Comparison of ENCODE assay signal across 11 cellular contexts in genomic region chr5:68554566-68555279, GRCh38.
DNase-seq lines count a peak whose midpoint lies in the region; ATAC-seq and TF ChIP-seq lines count a peak whose summit lies in the region.
"Had no signal": no experiment of that assay in that cellular context is flagged by ENCODE, and none has a peak within 500 bp of the region (broad histone marks: within the 10 kb centered on the region; RNA-seq: fewer than 3 reads in every experiment).

No MANE protein-coding gene starts in this region.

- CTCF ChIA-PET in activated CD4-positive, alpha-beta T cell treated with anti-CD3 and anti-CD28 coated beads for 36 hours (lab: Charles Lee): interaction anchor here (0.7 kb wide), 1 partner anchor 141 kb away, joined by 3 read pairs; no protein-coding TSS in a partner anchor

- H3K4me3 ChIP-seq in fibroblast of lung (replicated peaks in 1 of 4; ENCODE audit: control extremely low read depth in 1 of 4, insufficient read depth in 1 of 4, low read depth in 3 of 4, low read length in 4 of 4) (no peak overlapping the region), parathyroid adenoma (ENCODE audit: low read depth, low read length) (no peak overlapping the region)
- no peak overlapping the region for H3K4me3 ChIP-seq in effector memory CD4-positive, alpha-beta T cell (ENCODE audit: insufficient read depth, low read depth, low read length, poor library complexity, severe bottlenecking)
- H3K4me3 ChIP-seq: esophagus muscularis mucosa had no signal

- H3K79me2 ChIP-seq in fibroblast of lung (ENCODE audit: control insufficient read depth, insufficient read depth, low read length): no peaks in the 10 kb centered on the region
- H3K79me2 ChIP-seq in parathyroid adenoma: no peaks in the 10 kb centered on the region

- H3K4me1 ChIP-seq in fibroblast of lung (ENCODE audit: control insufficient read depth, extremely low read depth, insufficient read depth, low read length) (peaks cover 2% of the 10 kb centered on the region), parathyroid adenoma (peaks cover 58% of the 10 kb centered on the region)
- no peaks in the 10 kb centered on the region for H3K4me1 ChIP-seq in effector memory CD4-positive, alpha-beta T cell (ENCODE audit: control insufficient read depth, insufficient read depth, low read length, poor library complexity, severe bottlenecking)

- peak; percentile 86 for DNase-seq in Caki2 (ENCODE audit: low read depth)
- peak; percentile 69 to 88 for DNase-seq in fibroblast of lung (ENCODE audit: low read depth in 2 of 2)
- DNase-seq in superior temporal gyrus (ENCODE audit: extremely low spot score): no peak
- DNase-seq in effector memory CD4-positive, alpha-beta T cell: no peak
- no peak for DNase-seq in activated CD4-positive, alpha-beta T cell treated with anti-CD3 and anti-CD28 coated beads for 36 hours
- DNase-seq: KG1 had no signal

- no peak for ATAC-seq in activated CD4-positive, alpha-beta T cell treated with anti-CD3 and anti-CD28 coated beads for 36 hours
- no peak for ATAC-seq in GM18861 (IDR thresholded peaks at IDR 0.05; ENCODE audit: unreplicated experiment)
- ATAC-seq: stimulated activated memory B cell treated with anti-CD40 and anti-IgM and Interleukin-4, amounts not matched to agents 10 μg/mL and 1 μg/mL and 100 μg/mL, for 72 hours had no signal

- no peak overlapping the region for H3K27ac ChIP-seq in fibroblast of lung (ENCODE audit: insufficient read depth, low read length)
- H3K27ac ChIP-seq in parathyroid adenoma: peak overlapping the region; percentile 91
- H3K27ac ChIP-seq in effector memory CD4-positive, alpha-beta T cell (ENCODE audit: insufficient read depth, low read length, poor library complexity, severe bottlenecking): no peak overlapping the region
- H3K27ac ChIP-seq: esophagus muscularis mucosa had no signal

- H3K9ac ChIP-seq in fibroblast of lung (ENCODE audit: insufficient read depth, low read length) (no peak overlapping the region), parathyroid adenoma (no peak overlapping the region)

- H3K9me3 Mint-ChIP-seq in activated CD4-positive, alpha-beta T cell treated with anti-CD3 and anti-CD28 coated beads for 36 hours (ENCODE audit: low read depth): no peaks in the 10 kb centered on the region
- H3K9me3 Mint-ChIP-seq: stimulated activated memory B cell treated with anti-CD40 and anti-IgM and Interleukin-4, amounts not matched to agents 10 μg/mL and 1 μg/mL and 100 μg/mL, for 72 hours had no signal

- no peaks in the 10 kb centered on the region for H3K36me3 Mint-ChIP-seq in activated CD4-positive, alpha-beta T cell treated with anti-CD3 and anti-CD28 coated beads for 36 hours (ENCODE audit: low read depth)
- H3K36me3 Mint-ChIP-seq: stimulated activated memory B cell treated with anti-CD40 and anti-IgM and Interleukin-4, amounts not matched to agents 10 μg/mL and 1 μg/mL and 100 μg/mL, for 72 hours had no signal

- H3K4me3 Mint-ChIP-seq in activated CD4-positive, alpha-beta T cell treated with anti-CD3 and anti-CD28 coated beads for 36 hours: no peak overlapping the region
- H3K4me3 Mint-ChIP-seq: stimulated activated memory B cell treated with anti-CD40 and anti-IgM and Interleukin-4, amounts not matched to agents 10 μg/mL and 1 μg/mL and 100 μg/mL, for 72 hours had no signal

- no peak overlapping the region for H2AFZ ChIP-seq in fibroblast of lung (ENCODE audit: low read length)
- peak overlapping the region; percentile 30 for H2AFZ ChIP-seq in parathyroid adenoma

- H3K27me3 Mint-ChIP-seq in activated CD4-positive, alpha-beta T cell treated with anti-CD3 and anti-CD28 coated beads for 36 hours: peaks cover 1% of the 10 kb centered on the region

- POLR2A ChIA-PET in activated CD4-positive, alpha-beta T cell treated with anti-CD3 and anti-CD28 coated beads for 36 hours (lab: Charles Lee): no interaction called here

- intact Hi-C loops in activated CD4-positive, alpha-beta T cell treated with anti-CD3 and anti-CD28 coated beads for 36 hours (cut with DNase I, micrococcal nuclease): no loop called here

- H3K9me3 ChIP-seq in fibroblast of lung (ENCODE audit: control insufficient read depth, insufficient read depth, low read depth, low read length) (no peaks in the 10 kb centered on the region), parathyroid adenoma (ENCODE audit: control insufficient read depth, low read length) (peaks cover 4% of the 10 kb centered on the region)
- peaks cover 4% of the 10 kb centered on the region for H3K9me3 ChIP-seq in effector memory CD4-positive, alpha-beta T cell (ENCODE audit: control insufficient read depth, low read length)
- H3K9me3 ChIP-seq: esophagus muscularis mucosa had no signal

- no peaks in the 10 kb centered on the region for H4K20me1 ChIP-seq in fibroblast of lung (ENCODE audit: control insufficient read depth, extremely low read depth, insufficient read depth, low read length)

- H3K4me1 Mint-ChIP-seq in activated CD4-positive, alpha-beta T cell treated with anti-CD3 and anti-CD28 coated beads for 36 hours: no peaks in the 10 kb centered on the region
- H3K4me1 Mint-ChIP-seq: stimulated activated memory B cell treated with anti-CD40 and anti-IgM and Interleukin-4, amounts not matched to agents 10 μg/mL and 1 μg/mL and 100 μg/mL, for 72 hours had no signal

- in situ Hi-C loops in Caki2 (cut with HindIII; ENCODE audit: low pct_unique_long_range_greater_than_20kb, low sequenced_read_pairs): no loop called here

- H3K4me2 ChIP-seq in fibroblast of lung (ENCODE audit: extremely low read depth, insufficient read depth, low read length): no peak overlapping the region
- peak overlapping the region; percentile 46 for H3K4me2 ChIP-seq in parathyroid adenoma (ENCODE audit: low read length)

- H3K36me3 ChIP-seq in fibroblast of lung (ENCODE audit: control insufficient read depth, insufficient read depth, low read length) (no peaks in the 10 kb centered on the region), parathyroid adenoma (ENCODE audit: control insufficient read depth, insufficient read depth, low read length) (no peaks in the 10 kb centered on the region)
- H3K36me3 ChIP-seq in effector memory CD4-positive, alpha-beta T cell (ENCODE audit: control insufficient read depth, insufficient read depth, low read length): no peaks in the 10 kb centered on the region
- H3K36me3 ChIP-seq: esophagus muscularis mucosa had no signal

- H3K27me3 ChIP-seq in fibroblast of lung (ENCODE audit: control insufficient read depth, insufficient read depth, low read length): no peaks in the 10 kb centered on the region
- H3K27me3 ChIP-seq in parathyroid adenoma (ENCODE audit: control insufficient read depth, insufficient read depth, low read length): no peaks in the 10 kb centered on the region
- H3K27me3 ChIP-seq in effector memory CD4-positive, alpha-beta T cell (replicated peaks; ENCODE audit: control insufficient read depth, insufficient read depth, low read length, poor library complexity, severe bottlenecking): no peaks in the 10 kb centered on the region
- H3K27me3 ChIP-seq: esophagus muscularis mucosa had no signal

- H3K27ac Mint-ChIP-seq in activated CD4-positive, alpha-beta T cell treated with anti-CD3 and anti-CD28 coated beads for 36 hours: no peak overlapping the region
- H3K27ac Mint-ChIP-seq: stimulated activated memory B cell treated with anti-CD40 and anti-IgM and Interleukin-4, amounts not matched to agents 10 μg/mL and 1 μg/mL and 100 μg/mL, for 72 hours had no signal

- no peak for TF ChIP-seq CTCF in fibroblast of lung (conservative IDR thresholded peaks at IDR 0.05 in 1 of 2, IDR thresholded peaks at IDR 0.05 in 1 of 2; ENCODE audit: low read depth in 1 of 2, low read length in 2 of 2)
- TF ChIP-seq CTCF in parathyroid adenoma (IDR thresholded peaks at IDR 0.05): no peak

TF ChIP-seq in PFSK-1, 5 proteins besides CTCF, POLR2A, EP300 and RAD21:
- peak; percentile 53 for TF ChIP-seq FOXP2 (optimal IDR thresholded peaks at IDR 0.05; ENCODE audit: borderline replicate concordance, extremely low read depth, extremely low read length, insufficient read depth)
- peak; percentile 92 to 96 for TF ChIP-seq REST (IDR thresholded peaks at IDR 0.05; ENCODE audit: insufficient read depth in 1 of 2, low read depth in 2 of 2, low read length in 2 of 2)
- no peak for TF ChIP-seq TAF1 (IDR thresholded peaks at IDR 0.05; ENCODE audit: borderline replicate concordance, insufficient read depth, low read length)

Comparison
In these comparisons a context has a peak if more than half of its experiments do, and no peak if none do; other contexts are left out.
1. DNase-seq: peak in Caki2 (single experiment) and fibroblast of lung (2 of 2); none in superior temporal gyrus (single experiment), effector memory CD4-positive, alpha-beta T cell (0 of 3) and activated CD4-positive, alpha-beta T cell treated with anti-CD3 and anti-CD28 coated beads for 36 hours (single experiment).